Comparison of ENCODE assay signal across 11 cellular contexts in genomic region chr6:85458782-85459181, GRCh38. TPM values are rescaled to one million over a fixed set of nuclear protein-coding genes. Genes with fewer than 3 reads are reported as not detected.
DNase-seq lines count a peak whose midpoint lies in the region; ATAC-seq and TF ChIP-seq lines count a peak whose summit lies in the region.
"Had no signal": no experiment of that assay in that cellular context is flagged by ENCODE, and none has a peak within 500 bp of the region (broad histone marks: within the 10 kb centered on the region; RNA-seq: fewer than 3 reads in every experiment).

No MANE protein-coding gene starts in this region.

- H3K9me3 ChIP-seq in heart right ventricle: no peaks in the 10 kb centered on the region
- no peaks in the 10 kb centered on the region for H3K9me3 ChIP-seq in transverse colon
- H3K9me3 ChIP-seq in Caco-2: no peaks in the 10 kb centered on the region
- H3K9me3 ChIP-seq: neutrophil had no signal

- H3K9me3 Mint-ChIP-seq in activated T-helper 2 cell treated with anti-CD3 and anti-CD28 coated beads, Interferon-gamma antibody, Interleukin-2, Interleukin-4, amounts not matched to agents 10 μg/mL and 5 μg/mL and 100 μg/mL, durations not matched to agents 14 hours and 24 hours and 36 hours: no peaks in the 10 kb centered on the region
- no peaks in the 10 kb centered on the region for H3K9me3 Mint-ChIP-seq in Caco-2 (ENCODE audit: unreplicated experiment)

- TF ChIP-seq CTCF in heart right ventricle (IDR thresholded peaks at IDR 0.05): no peak
- no peak for TF ChIP-seq CTCF in transverse colon (IDR thresholded peaks at IDR 0.05)
- TF ChIP-seq CTCF in Caco-2 (IDR thresholded peaks at IDR 0.05; ENCODE audit: insufficient read depth in 1 of 2, low read depth in 1 of 2, low read length in 1 of 2, severe bottlenecking in 1 of 2, unreplicated experiment in 1 of 2): no peak

- peaks cover 32% of the 10 kb centered on the region for H3K36me3 Mint-ChIP-seq in activated T-helper 2 cell treated with anti-CD3 and anti-CD28 coated beads, Interferon-gamma antibody, Interleukin-2, Interleukin-4, amounts not matched to agents 10 μg/mL and 5 μg/mL and 100 μg/mL, durations not matched to agents 14 hours and 24 hours and 36 hours (ENCODE audit: low read depth)
- no peaks in the 10 kb centered on the region for H3K36me3 Mint-ChIP-seq in Caco-2 (ENCODE audit: insufficient read depth, unreplicated experiment)

- no peak for TF ChIP-seq POLR2A in transverse colon (IDR thresholded peaks at IDR 0.05)

- intact Hi-C loops in heart right ventricle (cut with DNase I) (no loop called here), Right ventricle myocardium inferior (cut with DNase I) (no loop called here), transverse colon (cut with DNase I; ENCODE audit: low total_unique reads) (no loop called here), Caco-2 (cut with micrococcal nuclease; ENCODE audit: unreplicated experiment) (no loop called here)
- intact Hi-C loops in activated T-helper 2 cell treated with anti-CD3 and anti-CD28 coated beads, Interferon-gamma antibody, Interleukin-2, Interleukin-4, amounts not matched to agents 10 μg/mL and 5 μg/mL and 100 μg/mL, durations not matched to agents 14 hours and 24 hours and 36 hours (cut with micrococcal nuclease): no loop called here

- H3K4me3 ChIP-seq in heart right ventricle (no peak overlapping the region), transverse colon (no peak overlapping the region), Caco-2 (ENCODE audit: low read depth, low read length) (no peak overlapping the region)
- H3K4me3 ChIP-seq: dorsolateral prefrontal cortex had no signal

- in situ Hi-C loops in transverse colon (cut with MboI; ENCODE audit: low pct_ligation_motif_present in 1 of 4, low pct_unique_long_range_greater_than_20kb in 1 of 4, low sequenced_read_pairs in 3 of 4): no loop called here

- H3K4me1 ChIP-seq in heart right ventricle (peaks cover 4 to 45% (median 29%) of the 10 kb centered on the region in 9 donors), transverse colon (peaks cover 6 to 41% (median 10%) of the 10 kb centered on the region in 4 donors), Caco-2 (no peaks in the 10 kb centered on the region)

- H3K4me3 Mint-ChIP-seq in activated T-helper 2 cell treated with anti-CD3 and anti-CD28 coated beads, Interferon-gamma antibody, Interleukin-2, Interleukin-4, amounts not matched to agents 10 μg/mL and 5 μg/mL and 100 μg/mL, durations not matched to agents 14 hours and 24 hours and 36 hours (ENCODE audit: low read depth): no peak overlapping the region
- H3K4me3 Mint-ChIP-seq in Caco-2 (ENCODE audit: unreplicated experiment): no peak overlapping the region

- DNase-seq in heart right ventricle (no peak), Right ventricle myocardium inferior (ENCODE audit: missing footprints) (no peak), glomerular visceral epithelial cell (ENCODE audit: extremely low spot score) (peak; percentile 42), transverse colon (no peak), NCI-H2081 (lab: John Stamatoyannopoulos, UW) (no peak), Caco-2 (no peak)
- no peak for DNase-seq in activated T-helper 2 cell treated with anti-CD3 and anti-CD28 coated beads, Interferon-gamma antibody, Interleukin-2, Interleukin-4, amounts not matched to agents 10 μg/mL and 5 μg/mL and 100 μg/mL, durations not matched to agents 14 hours and 24 hours and 36 hours (ENCODE audit: low spot score)
- DNase-seq: activated T-cell treated with anti-CD3 and anti-CD28 coated beads, Interleukin-2, amount 50 U/mL, for 1 hour; dorsolateral prefrontal cortex had no signal

- H3K27me3 Mint-ChIP-seq in activated T-helper 2 cell treated with anti-CD3 and anti-CD28 coated beads, Interferon-gamma antibody, Interleukin-2, Interleukin-4, amounts not matched to agents 10 μg/mL and 5 μg/mL and 100 μg/mL, durations not matched to agents 14 hours and 24 hours and 36 hours (ENCODE audit: low read depth): peaks cover 3% of the 10 kb centered on the region
- H3K27me3 Mint-ChIP-seq in Caco-2 (ENCODE audit: insufficient read depth, unreplicated experiment): no peaks in the 10 kb centered on the region

- H3K27ac Mint-ChIP-seq in activated T-helper 2 cell treated with anti-CD3 and anti-CD28 coated beads, Interferon-gamma antibody, Interleukin-2, Interleukin-4, amounts not matched to agents 10 μg/mL and 5 μg/mL and 100 μg/mL, durations not matched to agents 14 hours and 24 hours and 36 hours: peak overlapping the region; percentile 10
- no peak overlapping the region for H3K27ac Mint-ChIP-seq in Caco-2 (ENCODE audit: unreplicated experiment)

- TF ChIP-seq EP300 in transverse colon (IDR thresholded peaks at IDR 0.05; ENCODE audit: low read depth): no peak

- ATAC-seq in heart right ventricle (no peak), Right ventricle myocardium inferior (no peak), GM21529 (IDR thresholded peaks at IDR 0.05; ENCODE audit: unreplicated experiment) (no peak)

- POLR2A ChIA-PET in Caco-2 (lab: Charles Lee): no interaction called here

- 77 to 79% methylated on average over 3 of the region's 3 CpGs for WGBS in heart right ventricle, 2 donors
- WGBS in transverse colon (ENCODE audit: low coverage in 1 of 2), 2 donors: 73% methylated on average over 3 of the region's 3 CpGs; no CpG with 5 or more reads in 1 of the 2 donors

- peaks cover 92% of the 10 kb centered on the region for H3K4me1 Mint-ChIP-seq in activated T-helper 2 cell treated with anti-CD3 and anti-CD28 coated beads, Interferon-gamma antibody, Interleukin-2, Interleukin-4, amounts not matched to agents 10 μg/mL and 5 μg/mL and 100 μg/mL, durations not matched to agents 14 hours and 24 hours and 36 hours (ENCODE audit: low read depth)
- no peaks in the 10 kb centered on the region for H3K4me1 Mint-ChIP-seq in Caco-2 (ENCODE audit: low read depth, unreplicated experiment)

- H3K36me3 ChIP-seq in heart right ventricle (no peaks in the 10 kb centered on the region), transverse colon (no peaks in the 10 kb centered on the region), Caco-2 (ENCODE audit: control insufficient read depth, insufficient read depth, low read length) (no peaks in the 10 kb centered on the region)
- H3K36me3 ChIP-seq: neutrophil had no signal

- peaks cover 0 to 13% (median 0%) of the 10 kb centered on the region in 7 donors for H3K27me3 ChIP-seq in heart right ventricle
- no peaks in the 10 kb centered on the region for H3K27me3 ChIP-seq in transverse colon
- no peaks in the 10 kb centered on the region for H3K27me3 ChIP-seq in Caco-2 (replicated peaks; ENCODE audit: control insufficient read depth, insufficient read depth, low read length)

- H3K27ac ChIP-seq in heart right ventricle (peak overlapping the region in 7 of 10 donors; percentile 17 to 77 (median 39)), transverse colon (peak overlapping the region; percentile 8 to 69 (median 52))
- H3K27ac ChIP-seq: neutrophil had no signal

- BruUV-seq in Caco-2 (replicated peaks; lab: Mats Ljungman, UMichigan): no TSS peak

- CTCF ChIA-PET in Caco-2 (lab: Charles Lee): no interaction called here

RNA-seq across cellular contexts. Expression of gene NT5E, which starts 8.9 kb away (rescaled TPM):
- total RNA-seq in heart right ventricle (1 to 10 TPM; 2.1 to 8.4 (median 4.3) TPM), Right ventricle myocardium inferior (5.6 TPM), transverse colon (10 to 100 TPM; 10.5 to 71.8 (median 31.5) TPM), Caco-2 (2022) (1.0 and 1.5 TPM in 2 replicates)
- 1 to 10 TPM in 1 of 2 donors, under 1 TPM in 1; 0.88 to 1.7 TPM for polyA plus RNA-seq in heart right ventricle
- 15.4 and 16.4 TPM in 2 replicates for total RNA-seq in activated T-helper 2 cell treated with anti-CD3 and anti-CD28 coated beads, Interferon-gamma antibody, Interleukin-2, Interleukin-4, amounts not matched to agents 10 μg/mL and 5 μg/mL and 100 μg/mL, durations not matched to agents 14 hours and 24 hours and 36 hours
